In the genomic region with DNA sequence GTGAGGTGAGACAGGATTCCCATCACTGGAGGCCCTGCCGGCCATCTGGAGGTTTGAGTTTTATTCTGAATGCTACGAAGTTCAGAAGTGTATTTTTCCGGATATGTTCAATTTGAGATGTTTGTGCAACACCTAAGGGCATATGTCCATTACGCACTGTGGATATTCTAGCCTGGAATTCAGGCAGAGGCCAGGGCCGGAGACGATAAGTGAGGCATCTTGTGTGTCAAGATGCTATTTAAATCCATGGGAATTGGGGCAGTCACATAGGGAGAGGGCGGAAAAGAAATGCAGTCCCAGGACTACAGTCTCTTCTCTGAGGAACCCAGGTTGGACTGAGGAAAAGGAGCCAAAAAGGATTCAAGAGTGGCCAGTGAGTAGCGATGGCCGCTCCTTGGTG, we compare ENCODE assay signal across 11 cellular contexts. TPM values are rescaled to one million over a fixed set of nuclear protein-coding genes. Genes with fewer than 3 reads are reported as not detected.
A peak's percentile ranks its signal among the peaks of the same experiment; 100 is the strongest.
DNase-seq lines count a peak whose midpoint lies in the region; ATAC-seq, FAIRE-seq and TF ChIP-seq lines count a peak whose summit lies in the region.
"Had no signal": no experiment of that assay in that cellular context is flagged by ENCODE, and none has a peak within 500 bp of the region (broad histone marks: within the 10 kb centered on the region; RNA-seq: fewer than 3 reads in every experiment).

No MANE protein-coding gene starts in this region.

- peak overlapping the region; percentile 96 for H3K4me3 Mint-ChIP-seq in astrocyte (ENCODE audit: unreplicated experiment)

- no peaks in the 10 kb centered on the region for H3K36me3 Mint-ChIP-seq in astrocyte (ENCODE audit: low read depth, unreplicated experiment)

- no peaks in the 10 kb centered on the region for H3K9me2 ChIP-seq in HCT116 (ENCODE audit: insufficient read depth)

- dilution Hi-C loops in keratinocyte (cut with MboI; ENCODE audit: extremely low pct_ligation_motif_present, low sequenced_read_pairs): no loop called here

- POLR2A ChIA-PET in AG04449 (lab: Yijun Ruan, JAX): no interaction called here
- POLR2A ChIA-PET in HCT116 (lab: Charles Lee): interaction anchor here (2.0 kb wide), 1 partner anchor 39 kb away, joined by 14 read pairs; the partner anchor contains the start of genes CDNF, HSPA14 and MSANTD7

- BruUV-seq in HCT116 (replicated peaks; lab: Mats Ljungman, UMichigan): no TSS peak

- H3K9ac ChIP-seq in HCT116 (ENCODE audit: low read length) (0 out of 2 replicates have a peak overlapping the region, but pooled peaks have one; percentile 93), astrocyte (ENCODE audit: low read length) (peak overlapping the region; percentile 93), keratinocyte (ENCODE audit: control insufficient read depth, extremely low read depth, insufficient read depth, low read length) (no peak overlapping the region)

- no peak for TF ChIP-seq POLR2A in HCT116 (IDR thresholded peaks at IDR 0.05; ENCODE audit: borderline replicate concordance, extremely low read depth, insufficient read depth, insufficient read length)

- no peaks in the 10 kb centered on the region for H4K20me1 ChIP-seq in HCT116 (ENCODE audit: insufficient read depth)
- peaks cover 17% of the 10 kb centered on the region for H4K20me1 ChIP-seq in astrocyte (ENCODE audit: insufficient read depth, low read length)
- H4K20me1 ChIP-seq in keratinocyte (ENCODE audit: control insufficient read depth, extremely low read depth, insufficient read depth, low read length): no peaks in the 10 kb centered on the region

- RAD21 ChIA-PET in HCT116 (lab: Charles Lee; ENCODE audit: low non-redundant PET in 1 of 2, low total read pairs in 2 of 2, uncharacterized antibody in 2 of 2, unreplicated experiment in 2 of 2): no interaction called here

- H3K4me1 ChIP-seq in HCT116 (ENCODE audit: control insufficient read depth in 1 of 2, insufficient read depth in 2 of 2, low read length in 2 of 2) (peaks cover 9 to 24% of the 10 kb centered on the region in 2 experiments), astrocyte (ENCODE audit: insufficient read depth, low read length) (peaks cover 23% of the 10 kb centered on the region), keratinocyte (ENCODE audit: control insufficient read depth, extremely low read depth, insufficient read depth, low read length) (peaks cover 36% of the 10 kb centered on the region)

- H3K9me3 ChIP-seq in HCT116 (ENCODE audit: control insufficient read depth in 1 of 2, insufficient read depth in 1 of 2, low read depth in 1 of 2, low read length in 2 of 2): no peaks in the 10 kb centered on the region
- H3K9me3 ChIP-seq in astrocyte (ENCODE audit: insufficient read depth, low read depth, low read length): no peaks in the 10 kb centered on the region
- H3K9me3 ChIP-seq in keratinocyte (ENCODE audit: control insufficient read depth, low read depth, low read length): no peaks in the 10 kb centered on the region
- H3K9me3 ChIP-seq in WERI-Rb-1 (ENCODE audit: severe bottlenecking): no peaks in the 10 kb centered on the region
- H3K9me3 ChIP-seq: MG63 had no signal

- no peaks in the 10 kb centered on the region for H3K9me3 Mint-ChIP-seq in astrocyte (ENCODE audit: unreplicated experiment)

- H3K9me1 ChIP-seq in keratinocyte (ENCODE audit: control insufficient read depth, extremely low read depth, insufficient read depth, low read length): peaks cover 2% of the 10 kb centered on the region

- DNase-seq in AG04449 (ENCODE audit: low read depth, low spot score) (no peak), HCT116 (ENCODE audit: low read depth, low spot score) (no peak), astrocyte (ENCODE audit: low read depth) (no peak), keratinocyte (ENCODE audit: low read depth, low spot score) (no peak), HCEC 1CT (no peak), WERI-Rb-1 (no peak), NCI-H446 treated with DMSO at 0.1 percent for 48 hours (lab: John Stamatoyannopoulos, UW) (no peak)
- DNase-seq: DMS79, MG63 had no signal

- H2AFZ ChIP-seq in HCT116 (ENCODE audit: low read depth, low read length, poor library complexity, severe bottlenecking) (no peak overlapping the region), astrocyte (ENCODE audit: low read depth, low read length) (no peak overlapping the region), keratinocyte (ENCODE audit: control insufficient read depth, low read length) (no peak overlapping the region)

- peak overlapping the region; percentile 59 for H3K27ac Mint-ChIP-seq in astrocyte (ENCODE audit: unreplicated experiment)

- peaks cover 50% of the 10 kb centered on the region for H3K79me2 ChIP-seq in HCT116 (ENCODE audit: insufficient read depth, low read length)
- H3K79me2 ChIP-seq in astrocyte (ENCODE audit: insufficient read depth, low read length): peaks cover 52% of the 10 kb centered on the region
- peaks cover 52% of the 10 kb centered on the region for H3K79me2 ChIP-seq in keratinocyte (ENCODE audit: control insufficient read depth, insufficient read depth, low read length)

- H3K27me3 Mint-ChIP-seq in astrocyte (ENCODE audit: low read depth, unreplicated experiment): no peaks in the 10 kb centered on the region

- no peak for TF ChIP-seq RAD21 in HCT116 (IDR thresholded peaks at IDR 0.05; ENCODE audit: low read depth)

- TF ChIP-seq CTCF in AG04449 (IDR thresholded peaks at IDR 0.05; ENCODE audit: insufficient read depth, low read length, missing control alignments) (no peak), HCT116 (IDR thresholded peaks at IDR 0.05 in 2 of 3, conservative IDR thresholded peaks at IDR 0.05 in 1 of 3; ENCODE audit: borderline replicate concordance in 1 of 3, insufficient read depth in 1 of 3, low read depth in 2 of 3, low read length in 2 of 3) (no peak), astrocyte (IDR thresholded peaks at IDR 0.05; ENCODE audit: insufficient read depth, low read depth, low read length) (no peak), keratinocyte (optimal IDR thresholded peaks at IDR 0.05 in 1 of 3, IDR thresholded peaks at IDR 0.05 in 1 of 3, conservative IDR thresholded peaks at IDR 0.05 in 1 of 3; ENCODE audit: extremely low read depth in 1 of 3, insufficient read depth in 2 of 3, low read length in 3 of 3) (no peak), WERI-Rb-1 (IDR thresholded peaks at IDR 0.05; ENCODE audit: low read depth, low read length) (no peak)

- ATAC-seq in HCT116 (no peak), GM18502 (IDR thresholded peaks at IDR 0.05; ENCODE audit: poor library complexity, unreplicated experiment) (no peak)

- no peak for FAIRE-seq in astrocyte (lab: Jason Lieb, UNC)
- FAIRE-seq in keratinocyte (lab: Jason Lieb, UNC): no peak
- FAIRE-seq: endometrium had no signal

- peak overlapping the region; percentile 2; the same call in 1 of the 2 replicates for H3K4me3 ChIP-seq in AG04449 (ENCODE audit: low read depth, low read length)
- no peak overlapping the region; a peak in 1 of 4 replicates for H3K4me3 ChIP-seq in HCT116 (replicated peaks in 1 of 2; ENCODE audit: low read depth in 1 of 2, low read length in 2 of 2)
- peak overlapping the region; percentile 81 for H3K4me3 ChIP-seq in astrocyte (ENCODE audit: insufficient read depth, low read depth, low read length)
- peak overlapping the region in 1 of 3 experiments; percentile 89 for H3K4me3 ChIP-seq in keratinocyte (ENCODE audit: control insufficient read depth in 2 of 3, extremely low read depth in 1 of 3, insufficient read depth in 2 of 3, low read depth in 1 of 3, low read length in 3 of 3)
- no peak overlapping the region for H3K4me3 ChIP-seq in WERI-Rb-1 (ENCODE audit: low read depth, low read length)

- H3K27me3 ChIP-seq in HCT116 (ENCODE audit: insufficient read depth, low read length) (no peaks in the 10 kb centered on the region), astrocyte (ENCODE audit: insufficient read depth, low read length) (no peaks in the 10 kb centered on the region), keratinocyte (ENCODE audit: control insufficient read depth, extremely low read depth, insufficient read depth, low read length) (no peaks in the 10 kb centered on the region), WERI-Rb-1 (ENCODE audit: insufficient read depth, low read depth, severe bottlenecking) (no peaks in the 10 kb centered on the region)
- H3K27me3 ChIP-seq: MG63 had no signal

- H3K36me3 ChIP-seq in HCT116 (ENCODE audit: control insufficient read depth in 1 of 2, insufficient read depth in 2 of 2, low read length in 2 of 2) (0 out of 4 replicates have a peak, but pooled peaks cover 0 to 2% of the 10 kb centered on the region in 2 experiments), astrocyte (ENCODE audit: insufficient read depth, low read length) (no peaks in the 10 kb centered on the region), keratinocyte (ENCODE audit: control insufficient read depth in 2 of 2, extremely low read depth in 1 of 2, insufficient read depth in 2 of 2, low read length in 2 of 2) (peaks cover 1 to 9% of the 10 kb centered on the region in 2 experiments), WERI-Rb-1 (peaks cover 3% of the 10 kb centered on the region; the same call in 1 of the 2 replicates)

- CTCF ChIA-PET in AG04449 (lab: Yijun Ruan, JAX) (no interaction called here), HCT116 (lab: Charles Lee) (no interaction called here)

- H3K27ac ChIP-seq in HCT116 (ENCODE audit: low read depth, low read length) (no peak overlapping the region; the same call in 1 of the 2 replicates), astrocyte (ENCODE audit: low read depth, low read length) (no peak overlapping the region), keratinocyte (ENCODE audit: control insufficient read depth, insufficient read depth, low read length) (peak overlapping the region; percentile 96), WERI-Rb-1 (no peak overlapping the region)

- peaks cover 19% of the 10 kb centered on the region for H3K4me1 Mint-ChIP-seq in astrocyte (ENCODE audit: low read depth, unreplicated experiment)

- intact Hi-C loops in HCT116 (cut with micrococcal nuclease): loop anchor here (5.0 kb wide), 2 partner anchors 39 to 231 kb away; partner anchors contain the start of genes CDNF, HSPA14 and MSANTD7

- peak overlapping the region; percentile 80; the same call in 1 of the 2 replicates for H3K4me2 ChIP-seq in HCT116 (ENCODE audit: low read length)
- H3K4me2 ChIP-seq in astrocyte (ENCODE audit: low read length): peak overlapping the region; percentile 90
- H3K4me2 ChIP-seq in keratinocyte (ENCODE audit: control insufficient read depth, extremely low read depth, insufficient read depth, low read depth, low read length): peak overlapping the region; percentile 88

RNA-seq across cellular contexts. Expression of gene SUV39H2, which starts 1.9 kb away (rescaled TPM):
- 26.6 TPM for total RNA-seq in HCT116 (2021; ENCODE audit: unreplicated experiment)
- 5.7 and 9.5 TPM in 2 replicates for polyA plus RNA-seq in HCT116 (2012)
- total RNA-seq in astrocyte: 10.6 and 13.8 TPM in 2 replicates
- 5.3 to 11.8 TPM (median 6.9 TPM) in 3 replicates for polyA plus RNA-seq in keratinocyte
- 5.3 TPM for polyA plus RNA-seq in keratinocyte (2011; ENCODE audit: low read depth)
- polyA plus RNA-seq in keratinocyte (2011; cell fraction: cytosol; rRNA removed): 5.1 and 11.5 TPM in 2 replicates
- 4.1 and 6.3 TPM in 2 replicates for polyA plus RNA-seq in keratinocyte (2011; cell fraction: nucleus; rRNA removed)
- polyA plus RNA-seq in keratinocyte (2012; ENCODE audit: low replicate concordance): 5.0 and 9.8 TPM in 2 replicates
- 4.0 to 10.5 TPM (median 5.6 TPM) in 3 replicates for polyA minus RNA-seq in keratinocyte
- 7.7 TPM for polyA minus RNA-seq in keratinocyte (2011; cell fraction: cytosol; rRNA and poly(A)+ RNA removed)
- 4.5 and 7.5 TPM in 2 replicates for polyA minus RNA-seq in keratinocyte (2011; cell fraction: nucleus; rRNA and poly(A)+ RNA removed)

RNA-seq across cellular contexts. Expression of gene HSPA14, which starts 38.7 kb away (rescaled TPM):
- 19.9 TPM for total RNA-seq in HCT116 (2021; ENCODE audit: unreplicated experiment)
- polyA plus RNA-seq in HCT116 (2012): 7.8 and 9.6 TPM in 2 replicates
- 12.8 and 13.3 TPM in 2 replicates for total RNA-seq in astrocyte
- 17.7 to 29.5 TPM (median 18.6 TPM) in 3 replicates for polyA plus RNA-seq in keratinocyte
- 22.1 TPM for polyA plus RNA-seq in keratinocyte (2011; ENCODE audit: low read depth)
- polyA plus RNA-seq in keratinocyte (2011; cell fraction: cytosol; rRNA removed): 12.2 and 26.6 TPM in 2 replicates
- 16.4 and 23.2 TPM in 2 replicates for polyA plus RNA-seq in keratinocyte (2011; cell fraction: nucleus; rRNA removed)
- polyA plus RNA-seq in keratinocyte (2012; ENCODE audit: low replicate concordance): 14.5 and 17.1 TPM in 2 replicates
- polyA minus RNA-seq in keratinocyte: 0.52 to 12.3 TPM (median 4.1 TPM) in 3 replicates
- polyA minus RNA-seq in keratinocyte (2011; cell fraction: cytosol; rRNA and poly(A)+ RNA removed): 7.5 TPM
- polyA minus RNA-seq in keratinocyte (2011; cell fraction: nucleus; rRNA and poly(A)+ RNA removed): 4.6 and 7.4 TPM in 2 replicates

RNA-seq across cellular contexts. Expression of gene MSANTD7, which starts 38.7 kb away (rescaled TPM):
- 14.3 TPM for total RNA-seq in HCT116 (2021; ENCODE audit: unreplicated experiment)
- 7.1 and 7.7 TPM in 2 replicates for polyA plus RNA-seq in HCT116 (2012)
- total RNA-seq in astrocyte: 15.1 and 16.0 TPM in 2 replicates
- 6.6 to 8.6 TPM (median 7.1 TPM) in 3 replicates for polyA plus RNA-seq in keratinocyte
- polyA plus RNA-seq in keratinocyte (2011; ENCODE audit: low read depth): 23.1 TPM
- 4.2 and 5.4 TPM in 2 replicates for polyA plus RNA-seq in keratinocyte (2011; cell fraction: cytosol; rRNA removed)
- polyA plus RNA-seq in keratinocyte (2011; cell fraction: nucleus; rRNA removed): 5.2 and 5.6 TPM in 2 replicates
- 5.8 and 7.7 TPM in 2 replicates for polyA plus RNA-seq in keratinocyte (2012; ENCODE audit: low replicate concordance)
- 7.5 to 13.3 TPM (median 11.8 TPM) in 3 replicates for polyA minus RNA-seq in keratinocyte
- 11.5 TPM for polyA minus RNA-seq in keratinocyte (2011; cell fraction: cytosol; rRNA and poly(A)+ RNA removed)
- polyA minus RNA-seq in keratinocyte (2011; cell fraction: nucleus; rRNA and poly(A)+ RNA removed): 8.8 and 10.6 TPM in 2 replicates

RNA-seq across cellular contexts. Expression of gene CDNF, which starts 38.9 kb away (rescaled TPM):
- total RNA-seq in HCT116 (2021; ENCODE audit: unreplicated experiment) (1.1 TPM), astrocyte (1.4 and 2.0 TPM in 2 replicates)
- 1.2 and 1.3 TPM in 2 replicates for polyA plus RNA-seq in HCT116 (2012)
- polyA plus RNA-seq in keratinocyte: 1.1 to 1.4 TPM (median 1.2 TPM) in 3 replicates
- polyA plus RNA-seq in keratinocyte (2011; ENCODE audit: low read depth): 0.99 TPM
- polyA plus RNA-seq in keratinocyte (2011; cell fraction: cytosol; rRNA removed): 0.86 and 1.8 TPM in 2 replicates
- 2.7 and 2.9 TPM in 2 replicates for polyA plus RNA-seq in keratinocyte (2011; cell fraction: nucleus; rRNA removed)
- 1.0 TPM in 2 replicates for polyA plus RNA-seq in keratinocyte (2012; ENCODE audit: low replicate concordance)
- polyA minus RNA-seq in keratinocyte: 0.92 to 2.2 TPM in 2 of 3 replicates, not detected in the other
- not detected for polyA minus RNA-seq in keratinocyte (2011; cell fraction: cytosol; rRNA and poly(A)+ RNA removed)
- polyA minus RNA-seq in keratinocyte (2011; cell fraction: nucleus; rRNA and poly(A)+ RNA removed): 1.1 TPM in 1 of 2 replicates, not detected in the other

Comparison
In these comparisons a context has a peak if more than half of its experiments do, and no peak if none do; other contexts are left out.
1. H3K4me3 ChIP-seq: peak in AG04449 (single experiment) and astrocyte (single experiment); none in HCT116 (0 of 2) and WERI-Rb-1 (single experiment).
2. Peak in every context shown above with its lines, with median percentiles within 50 percentile points of each other: H3K4me2 ChIP-seq.